Comparison of ENCODE assay signal across 9 cellular contexts in the genomic region with DNA sequence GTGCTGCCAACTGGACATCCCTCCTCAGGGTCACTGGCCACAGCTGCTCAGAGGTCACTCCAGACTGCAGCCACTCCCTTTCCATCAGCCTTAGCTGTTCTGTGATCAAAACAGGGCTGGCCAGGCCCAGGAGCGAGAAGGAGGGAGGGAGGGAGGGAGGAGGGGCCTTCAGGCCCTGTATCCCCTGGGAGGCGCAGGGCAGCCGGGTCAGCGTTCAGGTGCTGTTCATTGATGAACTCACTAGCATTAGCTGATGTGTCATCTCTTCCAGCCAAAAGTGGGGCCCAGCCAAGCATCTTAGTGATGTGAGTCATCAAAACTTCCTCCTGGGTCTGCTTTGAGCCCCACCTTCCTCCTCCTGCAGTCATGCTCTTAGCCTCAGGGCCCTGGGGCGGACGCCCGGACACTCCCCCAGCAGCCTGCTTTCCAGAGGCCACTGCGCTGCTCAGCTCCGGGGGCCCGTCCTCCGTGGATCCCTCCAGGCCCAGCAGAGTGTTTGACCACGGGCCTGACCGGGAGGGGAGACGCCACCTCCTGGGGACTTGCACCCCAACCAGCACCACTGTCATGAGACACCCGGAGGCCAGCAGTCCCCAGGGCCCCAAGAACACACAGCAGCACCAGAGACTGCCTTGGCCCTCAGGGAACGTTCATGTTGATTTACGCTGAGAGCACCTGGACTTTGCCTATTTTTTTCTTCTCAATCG.
DNase-seq lines count a peak whose midpoint lies in the region; ATAC-seq and TF ChIP-seq lines count a peak whose summit lies in the region.
"Had no signal": no experiment of that assay in that cellular context is flagged by ENCODE, and none has a peak within 500 bp of the region (broad histone marks: within the 10 kb centered on the region; RNA-seq: fewer than 3 reads in every experiment).

No MANE protein-coding gene starts in this region.

- CTCF ChIA-PET in activated CD8-positive, alpha-beta T cell treated with anti-CD3 and anti-CD28 coated beads, Interleukin-2, amount 10 ng/mL, durations not matched to agents 7 days and 5 days (lab: Charles Lee) = no interaction called here

- no peak overlapping the region for H3K27ac Mint-ChIP-seq in activated CD8-positive, alpha-beta T cell treated with anti-CD3 and anti-CD28 coated beads, Interleukin-2, amount 10 ng/mL, durations not matched to agents 7 days and 5 days

- no peak overlapping the region for H3K4me3 ChIP-seq in foreskin fibroblast (ENCODE audit: low read depth in 1 of 2, low read length in 2 of 2)

- H3K36me3 Mint-ChIP-seq in activated CD8-positive, alpha-beta T cell treated with anti-CD3 and anti-CD28 coated beads, Interleukin-2, amount 10 ng/mL, durations not matched to agents 7 days and 5 days (ENCODE audit: low read depth) = no peaks in the 10 kb centered on the region

- POLR2A ChIA-PET in activated CD8-positive, alpha-beta T cell treated with anti-CD3 and anti-CD28 coated beads, Interleukin-2, amount 10 ng/mL, durations not matched to agents 7 days and 5 days (lab: Charles Lee) = interaction anchor here (1.4 kb wide), 1 partner anchor 95 kb away, joined by 3 read pairs; no protein-coding TSS in a partner anchor

- H3K4me1 Mint-ChIP-seq in activated CD8-positive, alpha-beta T cell treated with anti-CD3 and anti-CD28 coated beads, Interleukin-2, amount 10 ng/mL, durations not matched to agents 7 days and 5 days (ENCODE audit: low read depth) = peaks cover 8% of the 10 kb centered on the region

- H3K27me3 Mint-ChIP-seq in activated CD8-positive, alpha-beta T cell treated with anti-CD3 and anti-CD28 coated beads, Interleukin-2, amount 10 ng/mL, durations not matched to agents 7 days and 5 days (ENCODE audit: low read depth) = no peaks in the 10 kb centered on the region

- peak; percentile 65 for ATAC-seq in activated CD8-positive, alpha-beta T cell treated with anti-CD3 and anti-CD28 coated beads, Interleukin-2, amount 10 ng/mL, durations not matched to agents 7 days and 5 days
- ATAC-seq in sciatic nerve = peak; percentile 94

- intact Hi-C loops in sciatic nerve (cut with DNase I) = no loop called here

- no peak overlapping the region for H3K4me3 Mint-ChIP-seq in activated CD8-positive, alpha-beta T cell treated with anti-CD3 and anti-CD28 coated beads, Interleukin-2, amount 10 ng/mL, durations not matched to agents 7 days and 5 days

- DNase-seq in activated naive CD4-positive, alpha-beta T cell treated with Interleukin-2 at 50 U/mL for 16 hours = peak; percentile 54
- no peak for DNase-seq in activated naive CD4-positive, alpha-beta T cell (lab: John Stamatoyannopoulos, UW)
- DNase-seq in Kasumi-1 (lab: John Stamatoyannopoulos, UW) (peak; percentile 62 to 75), foreskin fibroblast (peak; percentile 97 to 99), sciatic nerve (ENCODE audit: low spot score) (peak; percentile 87), DMS 273 (lab: John Stamatoyannopoulos, UW; ENCODE audit: unreplicated experiment) (no peak), NCI-H2081 treated with DMSO at 0.1 percent for 48 hours (lab: John Stamatoyannopoulos, UW) (no peak)
- peak; percentile 54 for DNase-seq in activated CD8-positive, alpha-beta T cell treated with anti-CD3 and anti-CD28 coated beads, Interleukin-2, amount 10 ng/mL, durations not matched to agents 7 days and 5 days
- DNase-seq: DND-41 had no signal

- H3K9me3 Mint-ChIP-seq in activated CD8-positive, alpha-beta T cell treated with anti-CD3 and anti-CD28 coated beads, Interleukin-2, amount 10 ng/mL, durations not matched to agents 7 days and 5 days (ENCODE audit: insufficient read depth) = no peaks in the 10 kb centered on the region

- TF ChIP-seq CTCF in foreskin fibroblast (IDR thresholded peaks at IDR 0.05; ENCODE audit: low read depth, low read length) = peak; percentile 7

Comparison
In these comparisons a context has a peak if more than half of its experiments do, and no peak if none do; other contexts are left out.
1. DNase-seq: peak in activated naive CD4-positive, alpha-beta T cell treated with Interleukin-2 at 50 U/mL for 16 hours (single experiment), Kasumi-1 (2 of 2), activated CD8-positive, alpha-beta T cell treated with anti-CD3 and anti-CD28 coated beads, Interleukin-2, amount 10 ng/mL, durations not matched to agents 7 days and 5 days (single experiment), foreskin fibroblast (2 of 2) and sciatic nerve (single experiment); none in activated naive CD4-positive, alpha-beta T cell (0 of 4), DMS 273 (single experiment) and NCI-H2081 treated with DMSO at 0.1 percent for 48 hours (single experiment).